Comparison of ENCODE assay signal across 8 cellular contexts in the genomic region with DNA sequence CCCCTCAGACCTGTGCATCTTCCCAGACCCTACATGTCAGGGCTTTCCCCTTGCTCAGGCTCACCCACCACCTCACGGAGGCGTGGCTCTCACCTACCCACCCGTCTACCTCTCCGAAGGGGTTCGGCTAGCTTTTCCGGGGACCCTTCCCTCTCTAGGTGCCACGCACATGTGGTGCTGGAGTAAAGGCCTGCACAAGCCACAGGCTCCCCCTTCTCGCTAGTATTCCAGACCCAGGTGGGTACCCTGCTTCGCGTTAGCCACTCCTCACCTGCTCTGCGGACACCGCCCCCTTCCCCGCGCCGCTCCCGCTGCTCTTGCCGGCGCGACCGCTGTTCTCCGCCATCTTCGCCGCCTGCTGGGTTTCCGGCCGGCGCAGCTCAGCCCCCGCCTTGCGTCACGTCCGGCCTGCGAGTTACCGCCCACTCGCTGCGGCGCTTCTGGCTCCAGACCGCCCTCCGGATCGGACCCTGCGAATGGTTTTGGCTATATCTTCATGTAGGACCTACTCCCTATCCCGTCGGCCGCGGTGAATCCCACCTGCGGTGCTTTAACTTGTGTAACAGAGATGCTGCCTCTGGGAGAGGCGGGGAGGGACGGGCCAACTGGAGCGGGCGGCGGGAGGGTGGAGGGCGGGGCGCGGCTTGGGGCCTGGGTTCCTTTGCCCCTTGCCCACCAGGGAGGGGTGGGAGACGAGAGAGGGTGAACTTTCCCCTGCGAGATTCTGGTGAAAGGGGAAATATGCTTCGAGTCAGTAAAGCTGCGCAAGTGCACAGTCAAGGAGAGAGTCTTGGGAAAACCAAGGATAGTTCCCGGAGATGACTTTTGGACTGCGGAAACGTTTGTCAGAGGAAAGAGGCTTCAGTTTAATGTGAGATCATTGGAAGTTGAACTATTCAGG. TPM values are rescaled to one million over a fixed set of nuclear protein-coding genes. Genes with fewer than 3 reads are reported as not detected.
DNase-seq lines count a peak whose midpoint lies in the region; ATAC-seq and TF ChIP-seq lines count a peak whose summit lies in the region.

A gene with protein sequence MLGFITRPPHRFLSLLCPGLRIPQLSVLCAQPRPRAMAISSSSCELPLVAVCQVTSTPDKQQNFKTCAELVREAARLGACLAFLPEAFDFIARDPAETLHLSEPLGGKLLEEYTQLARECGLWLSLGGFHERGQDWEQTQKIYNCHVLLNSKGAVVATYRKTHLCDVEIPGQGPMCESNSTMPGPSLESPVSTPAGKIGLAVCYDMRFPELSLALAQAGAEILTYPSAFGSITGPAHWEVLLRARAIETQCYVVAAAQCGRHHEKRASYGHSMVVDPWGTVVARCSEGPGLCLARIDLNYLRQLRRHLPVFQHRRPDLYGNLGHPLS (plus strand): TSS at position 425 of the 901 bp plus-strand sequence. CDS start 72 bp downstream, at position 497.
A gene with protein sequence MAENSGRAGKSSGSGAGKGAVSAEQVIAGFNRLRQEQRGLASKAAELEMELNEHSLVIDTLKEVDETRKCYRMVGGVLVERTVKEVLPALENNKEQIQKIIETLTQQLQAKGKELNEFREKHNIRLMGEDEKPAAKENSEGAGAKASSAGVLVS (minus strand): TSS at position 357 of the 901 bp plus-strand sequence. CDS start 11 bp downstream, at position 346.

- no peaks in the 10 kb centered on the region for H3K9me2 ChIP-seq in PC-3 (replicated peaks; ENCODE audit: low read length)

- CTCF ChIA-PET in PC-3 (lab: Charles Lee), result no interaction called here

- peak within 1 kb of the TSS; percentile 94 for H3K9ac ChIP-seq in PC-3 (ENCODE audit: low read length)

- no TSS peak for BruUV-seq in PC-3 (replicated peaks; lab: Mats Ljungman, UMichigan)

- H4K20me1 ChIP-seq in PC-3 (ENCODE audit: low read length), result peaks cover 24% of the 10 kb centered on the region

- H3K27me3 ChIP-seq in PC-3 (ENCODE audit: low read length), result no peaks in the 10 kb centered on the region

- peaks cover 47% of the 10 kb centered on the region for H3K36me3 ChIP-seq in PC-3 (ENCODE audit: low read depth, low read length)
- peaks cover 9% of the 10 kb centered on the region for H3K36me3 ChIP-seq in mucosa of descending colon (ENCODE audit: low read depth)

- peak; percentile 94 for DNase-seq in DMS 273 (lab: John Stamatoyannopoulos, UW; ENCODE audit: unreplicated experiment)
- DNase-seq in HuH-7 (ENCODE audit: low spot score), result peak; percentile 80
- DNase-seq in PC-3, result peak; percentile 90
- peak; percentile 87 for DNase-seq in activated T-cell treated with anti-CD3 and anti-CD28 coated beads, Interleukin-2, amount 50 U/mL, for 1 hour
- no peak for DNase-seq in epithelial cell of proximal tubule (ENCODE audit: low read depth)
- DNase-seq in mucosa of descending colon, result peak; percentile 87 to 93 (median 92)
- DNase-seq in stimulated activated CD8-positive, alpha-beta memory T cell treated with anti-CD3 and anti-CD28 coated beads, Interleukin-4, amount 100 ng/mL, for 1 hour (ENCODE audit: low read depth in 2 of 2, low spot score in 1 of 2), result peak; percentile 62 to 65

- POLR2A ChIA-PET in PC-3 (lab: Charles Lee; ENCODE audit: unreplicated experiment), result interaction anchor here (0.6 to 1.3 kb wide), 3 partner anchors 15 to 47 kb away, joined by 3 to 6 read pairs (median 6); a partner anchor contains a TSS

- peaks cover 68% of the 10 kb centered on the region for H3K79me2 ChIP-seq in PC-3 (ENCODE audit: low read length)

- H3K4me2 ChIP-seq in PC-3 (ENCODE audit: low read length), result peak within 1 kb of the TSS; percentile 83

- intact Hi-C loops in PC-3 (cut with micrococcal nuclease) (loop anchor here (1.0 to 10.0 kb wide), 3 partner anchors 35 to 93 kb away; a partner anchor contains a TSS), mucosa of descending colon (cut with DNase I, micrococcal nuclease) (no loop called here)

- H3K4me1 ChIP-seq in PC-3 (ENCODE audit: insufficient read depth, low read length) (peaks cover 54% of the 10 kb centered on the region), mucosa of descending colon (ENCODE audit: low read depth) (peaks cover 35% of the 10 kb centered on the region)

- H3F3A ChIP-seq in PC-3 (ENCODE audit: low read length, unreplicated experiment), result peaks cover 4% of the 10 kb centered on the region

- peak within 1 kb of the TSS; percentile 78 for H2AFZ ChIP-seq in PC-3 (ENCODE audit: low read length)

- no peaks in the 10 kb centered on the region for H3K9me3 ChIP-seq in PC-3 (ENCODE audit: low read length)
- H3K9me3 ChIP-seq in mucosa of descending colon, result no peaks in the 10 kb centered on the region

- H3K27ac ChIP-seq in PC-3 (ENCODE audit: low read length), result peak within 1 kb of the TSS; percentile 77

- no peak for TF ChIP-seq CTCF in PC-3 (conservative IDR thresholded peaks at IDR 0.05; ENCODE audit: low read depth, low read length)
- no peak for TF ChIP-seq CTCF in epithelial cell of proximal tubule (conservative IDR thresholded peaks at IDR 0.05; ENCODE audit: low read depth, low read length)
- TF ChIP-seq CTCF in mucosa of descending colon (IDR thresholded peaks at IDR 0.05), result no peak

- H3K4me3 ChIP-seq in PC-3 (ENCODE audit: low read length) (peak within 1 kb of the TSS; percentile 85), epithelial cell of proximal tubule (ENCODE audit: low read depth, low read length) (peak within 1 kb of the TSS; percentile 86), mucosa of descending colon (peak within 1 kb of the TSS; percentile 94)

- ATAC-seq in GM21515 (IDR thresholded peaks at IDR 0.05; ENCODE audit: unreplicated experiment) (peak; percentile 72), PC-3 (peak; percentile 71), mucosa of descending colon (peak; percentile 93)

RNA-seq across cellular contexts. Expression of the first gene that starts in this region (rescaled TPM):
- total RNA-seq in PC-3 (2014; rRNA removed), result 18.1 and 27.0 TPM in 2 replicates
- 34.2 and 55.9 TPM in 2 replicates for total RNA-seq in epithelial cell of proximal tubule
- total RNA-seq in mucosa of descending colon, result 10 to 100 TPM; 56.7 to 79.7 (median 62.8) TPM

RNA-seq across cellular contexts. Expression of the second gene that starts in this region (rescaled TPM):
- total RNA-seq in PC-3 (2014; rRNA removed) (174 and 197 TPM in 2 replicates), epithelial cell of proximal tubule (102 and 103 TPM in 2 replicates), mucosa of descending colon (10 to 100 TPM; 20.7 to 40.2 (median 29.4) TPM)
